Comparison of ENCODE assay signal across 8 cellular contexts in the genomic region with DNA sequence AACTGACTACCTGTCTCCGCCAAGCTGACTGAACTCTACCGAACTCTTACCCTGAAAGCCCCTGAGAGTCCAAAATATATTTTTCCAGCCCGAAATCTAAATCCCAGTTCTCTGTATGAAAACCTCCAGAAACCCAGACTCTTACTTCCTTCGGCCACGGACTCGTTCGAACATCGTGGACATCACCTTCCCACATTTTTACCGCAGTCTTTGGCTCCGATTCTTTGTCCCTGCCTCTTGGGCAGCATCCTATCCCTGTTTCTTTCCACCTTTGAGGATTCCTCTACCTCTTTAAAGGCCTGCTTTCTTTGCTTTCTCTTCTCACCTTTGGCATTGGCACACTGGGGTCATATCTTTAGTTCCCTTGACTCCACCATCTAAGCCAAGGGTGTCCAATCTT. TPM values are rescaled to one million over a fixed set of nuclear protein-coding genes. Genes with fewer than 3 reads are reported as not detected.
A peak's percentile ranks its signal among the peaks of the same experiment; 100 is the strongest.
DNase-seq lines count a peak whose midpoint lies in the region; TF ChIP-seq lines count a peak whose summit lies in the region.

No MANE protein-coding gene starts in this region.

- TF ChIP-seq POLR2A in stomach (IDR thresholded peaks at IDR 0.05) = no peak

- H3K4me1 ChIP-seq in iPS-15b (ENCODE audit: control insufficient read depth, insufficient read depth, low read length) (peaks cover 18% of the 10 kb centered on the region), stomach (peaks cover 19 to 57% (median 45%) of the 10 kb centered on the region in 4 donors)

- H3K36me3 Mint-ChIP-seq in activated CD4-positive, alpha-beta memory T cell treated with anti-CD3 and anti-CD28 coated beads for 36 hours = peaks cover 1% of the 10 kb centered on the region

- no peaks in the 10 kb centered on the region for H3K27me3 Mint-ChIP-seq in activated CD4-positive, alpha-beta memory T cell treated with anti-CD3 and anti-CD28 coated beads for 36 hours

- peaks cover 46% of the 10 kb centered on the region for H3K4me1 Mint-ChIP-seq in activated CD4-positive, alpha-beta memory T cell treated with anti-CD3 and anti-CD28 coated beads for 36 hours (ENCODE audit: low read depth)

- CTCF ChIA-PET in activated CD4-positive, alpha-beta memory T cell treated with anti-CD3 and anti-CD28 coated beads for 36 hours (lab: Charles Lee) = interaction anchor here (1.1 to 1.5 kb wide), 2 partner anchors 10 to 61 kb away, joined by 4 to 5 read pairs; no protein-coding TSS in a partner anchor

- WGBS in stomach, 5 donors = 26 to 43% (median 36%) methylated on average over 10 of the region's 10 CpGs

- POLR2A ChIA-PET in activated CD4-positive, alpha-beta memory T cell treated with anti-CD3 and anti-CD28 coated beads for 36 hours (lab: Charles Lee) = interaction anchor here (1.0 to 2.4 kb wide), 2 partner anchors 10 to 22 kb away, joined by 3 to 7 read pairs; no protein-coding TSS in a partner anchor

- in situ Hi-C loops in KBM-7 (cut with MboI; ENCODE audit: low pct_unique_long_range_greater_than_20kb, low sequenced_read_pairs) = no loop called here

- peak overlapping the region; percentile 81 for H3K4me3 ChIP-seq in iPS-15b (ENCODE audit: low read depth, low read length)
- peak overlapping the region; percentile 75 to 87 (median 82) for H3K4me3 ChIP-seq in stomach

- no peak for TF ChIP-seq EP300 in stomach (IDR thresholded peaks at IDR 0.05)

- DNase-seq in NCI-H748 (lab: John Stamatoyannopoulos, UW; ENCODE audit: unreplicated experiment) = peak; percentile 35
- no peak for DNase-seq in NCI-H748 treated with DMSO at 0.1 percent for 48 hours (lab: John Stamatoyannopoulos, UW)
- DNase-seq in activated CD4-positive, alpha-beta memory T cell treated with anti-CD3 and anti-CD28 coated beads for 36 hours = no peak
- no peak for DNase-seq in stomach
- DNase-seq in KBM-7 = no peak
- DNase-seq in cerebellar nuclear complex (lab: John Stamatoyannopoulos, UW) = no peak
- no peak for DNase-seq in NOMO-1 (lab: John Stamatoyannopoulos, UW; ENCODE audit: unreplicated experiment in 2 of 2)

- peak overlapping the region; percentile 94 for H3K27ac Mint-ChIP-seq in activated CD4-positive, alpha-beta memory T cell treated with anti-CD3 and anti-CD28 coated beads for 36 hours

- H3K4me3 Mint-ChIP-seq in activated CD4-positive, alpha-beta memory T cell treated with anti-CD3 and anti-CD28 coated beads for 36 hours = peak overlapping the region; percentile 85

- intact Hi-C loops in activated CD4-positive, alpha-beta memory T cell treated with anti-CD3 and anti-CD28 coated beads for 36 hours (cut with micrococcal nuclease) = loop anchor here (5.0 kb wide), 1 partner anchor 41 kb away; no protein-coding TSS in a partner anchor
- intact Hi-C loops in stomach (cut with DNase I; ENCODE audit: low total_unique reads) = no loop called here

- no peaks in the 10 kb centered on the region for H3K9me3 Mint-ChIP-seq in activated CD4-positive, alpha-beta memory T cell treated with anti-CD3 and anti-CD28 coated beads for 36 hours

- H3K27ac ChIP-seq in stomach = peak overlapping the region; percentile 94 to 98 (median 96)

- H3K27me3 ChIP-seq in iPS-15b (ENCODE audit: control insufficient read depth, insufficient read depth, low read length) (peaks cover 14% of the 10 kb centered on the region), stomach (no peaks in the 10 kb centered on the region)

- H3K9ac ChIP-seq in iPS-15b (ENCODE audit: low read depth, low read length) = peak overlapping the region; percentile 77

- no peak for TF ChIP-seq CTCF in stomach (IDR thresholded peaks at IDR 0.05)

- no peaks in the 10 kb centered on the region for H3K36me3 ChIP-seq in iPS-15b (ENCODE audit: control insufficient read depth, insufficient read depth, low read length)
- no peaks in the 10 kb centered on the region for H3K36me3 ChIP-seq in stomach

- H3K9me3 ChIP-seq in iPS-15b (ENCODE audit: control insufficient read depth, insufficient read depth, low read length) (no peaks in the 10 kb centered on the region), stomach (no peaks in the 10 kb centered on the region)

RNA-seq across cellular contexts. Expression of a gene that starts 0.9 kb away (rescaled TPM):
- 10 to 100 TPM; 37.4 to 39.9 TPM for total RNA-seq in activated CD4-positive, alpha-beta memory T cell treated with anti-CD3 and anti-CD28 coated beads for 36 hours
- 100 to 1,000 TPM in 1 of 5 donors, 10 to 100 TPM in 4; 15.9 to 114 (median 40.6) TPM for total RNA-seq in stomach
- polyA plus RNA-seq in stomach = 1 to 10 TPM; 5.5 to 7.1 (median 6.0) TPM
